ENCODE assay signal across 7 cellular contexts in the genomic region with DNA sequence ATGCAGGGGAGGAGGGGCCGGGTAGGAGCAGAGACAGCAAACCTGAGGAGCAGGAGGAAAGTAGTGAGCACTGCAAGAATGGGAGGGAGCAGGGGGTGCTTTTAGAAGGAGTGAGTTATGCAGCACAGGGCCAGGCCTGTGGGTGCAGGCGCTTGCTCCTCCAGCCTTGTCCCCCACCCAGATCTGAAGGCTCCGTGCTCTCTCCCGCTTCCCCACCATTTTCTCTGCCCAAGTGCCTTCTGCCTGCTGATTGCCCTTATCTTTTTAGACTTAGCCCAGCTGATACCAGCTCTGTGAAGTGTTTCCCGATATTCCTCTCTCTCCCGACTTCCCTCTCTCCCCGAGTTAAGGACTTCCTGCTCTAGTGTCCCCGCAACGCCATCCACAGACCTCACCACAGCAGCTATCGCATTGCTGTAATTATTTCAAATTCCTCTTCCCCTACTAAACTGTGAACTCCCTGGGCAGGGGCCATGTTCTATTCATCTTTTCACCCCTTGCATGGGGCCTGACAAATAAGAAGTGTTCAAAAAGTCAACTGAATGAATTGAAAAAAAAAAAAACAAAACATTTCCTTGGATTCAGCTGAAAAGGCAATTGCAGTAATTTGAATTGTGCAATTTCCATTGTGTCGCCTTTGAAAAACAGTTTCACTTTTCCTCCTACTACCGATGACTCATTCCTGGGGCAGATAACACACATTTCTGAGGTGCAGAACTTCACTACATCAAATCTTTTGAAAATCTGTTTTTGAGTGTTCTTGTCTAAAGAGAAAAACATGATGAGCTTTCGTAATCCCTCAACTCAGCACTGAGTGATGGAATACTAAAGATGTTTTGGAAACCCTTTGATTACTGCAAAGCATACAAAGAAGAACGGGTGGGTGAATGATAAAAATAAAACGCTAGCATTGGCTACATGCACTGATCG.
DNase-seq lines count a peak whose midpoint lies in the region; ATAC-seq, FAIRE-seq and TF ChIP-seq lines count a peak whose summit lies in the region.

No MANE protein-coding gene starts in this region.

- no peak for TF ChIP-seq CTCF in brain microvascular endothelial cell (IDR thresholded peaks at IDR 0.05; ENCODE audit: low read depth, low read length, missing control alignments)

- H3K4me1 Mint-ChIP-seq in stimulated activated effector memory CD8-positive, alpha-beta T cell treated with anti-CD3 and anti-CD28 coated beads, Interleukin-12 subunit alpha, Interleukin-12 subunit beta, amount 100 ng/mL, for 72 hours: peaks cover 28% of the 10 kb centered on the region

- no peaks in the 10 kb centered on the region for H3K36me3 Mint-ChIP-seq in stimulated activated effector memory CD8-positive, alpha-beta T cell treated with anti-CD3 and anti-CD28 coated beads, Interleukin-12 subunit alpha, Interleukin-12 subunit beta, amount 100 ng/mL, for 72 hours

- H3K27ac Mint-ChIP-seq in stimulated activated effector memory CD8-positive, alpha-beta T cell treated with anti-CD3 and anti-CD28 coated beads, Interleukin-12 subunit alpha, Interleukin-12 subunit beta, amount 100 ng/mL, for 72 hours: peak overlapping the region; percentile 13

- no peaks in the 10 kb centered on the region for H3K27me3 ChIP-seq in brain microvascular endothelial cell (replicated peaks)

- ATAC-seq in stimulated activated effector memory CD8-positive, alpha-beta T cell treated with anti-CD3 and anti-CD28 coated beads, Interleukin-12 subunit alpha, Interleukin-12 subunit beta, amount 100 ng/mL, for 72 hours: peak; percentile 78

- H3K4me3 Mint-ChIP-seq in stimulated activated effector memory CD8-positive, alpha-beta T cell treated with anti-CD3 and anti-CD28 coated beads, Interleukin-12 subunit alpha, Interleukin-12 subunit beta, amount 100 ng/mL, for 72 hours: peak overlapping the region; percentile 65

- DNase-seq in H4 (ENCODE audit: low spot score) (peak; percentile 87), OCI-M1 (lab: John Stamatoyannopoulos, UW) (peak; percentile 92), brain microvascular endothelial cell (peak; percentile 82), GM19240 (ENCODE audit: insufficient read length, low spot score) (no peak), NCI-H187 (lab: John Stamatoyannopoulos, UW) (no peak)
- DNase-seq in stimulated activated effector memory CD8-positive, alpha-beta T cell treated with anti-CD3 and anti-CD28 coated beads, Interleukin-12 subunit alpha, Interleukin-12 subunit beta, amount 100 ng/mL, for 72 hours (ENCODE audit: low spot score in 2 of 2): no peak

- peak; percentile 56 for FAIRE-seq in islet of Langerhans (lab: Jason Lieb, UNC)

- no peaks in the 10 kb centered on the region for H3K9me3 Mint-ChIP-seq in stimulated activated effector memory CD8-positive, alpha-beta T cell treated with anti-CD3 and anti-CD28 coated beads, Interleukin-12 subunit alpha, Interleukin-12 subunit beta, amount 100 ng/mL, for 72 hours

- H3K4me3 ChIP-seq in brain microvascular endothelial cell (ENCODE audit: low read depth, low read length): peak overlapping the region; percentile 42

- H3K27ac ChIP-seq in brain microvascular endothelial cell: peak overlapping the region; percentile 80

- in situ Hi-C loops in brain microvascular endothelial cell (cut with HindIII; ENCODE audit: low pct_ligation_motif_present, low sequenced_read_pairs): loop anchor here (25.0 kb wide), 1 partner anchor 129 kb away; no protein-coding TSS in a partner anchor

- H3K36me3 ChIP-seq in brain microvascular endothelial cell (replicated peaks): no peaks in the 10 kb centered on the region

Comparison
In these comparisons a context has a peak if more than half of its experiments do, and no peak if none do; other contexts are left out.
1. DNase-seq: peak in H4 (single experiment), OCI-M1 (single experiment) and brain microvascular endothelial cell (single experiment); none in stimulated activated effector memory CD8-positive, alpha-beta T cell treated with anti-CD3 and anti-CD28 coated beads, Interleukin-12 subunit alpha, Interleukin-12 subunit beta, amount 100 ng/mL, for 72 hours (0 of 2), GM19240 (single experiment) and NCI-H187 (0 of 2).